Comparison of ENCODE assay signal across 34 cellular contexts in the genomic region with DNA sequence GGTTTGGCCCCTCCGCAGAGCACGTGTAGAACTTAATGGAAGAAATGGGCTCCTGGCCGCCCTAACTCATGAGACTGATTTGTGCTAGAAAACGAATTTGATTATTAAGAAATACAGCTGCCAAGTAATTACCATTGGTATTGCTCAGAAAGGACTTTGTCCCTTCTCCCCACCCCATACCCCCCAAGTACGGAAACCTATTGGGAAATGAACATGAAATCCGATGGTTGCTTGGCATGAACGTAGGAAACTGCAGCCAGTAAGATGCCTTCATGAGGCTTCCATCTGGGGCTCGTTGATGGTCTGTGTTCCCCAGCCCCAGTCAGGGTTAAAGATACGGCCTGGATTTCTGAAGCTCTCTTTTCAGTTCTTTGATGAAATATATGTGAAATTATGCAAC. TPM values are rescaled to one million over a fixed set of nuclear protein-coding genes. Genes with fewer than 3 reads are reported as not detected.
"Had no signal": no experiment of that assay in that cellular context is flagged by ENCODE, and none has a peak within 500 bp of the region (broad histone marks: within the 10 kb centered on the region; RNA-seq: fewer than 3 reads in every experiment).

No MANE protein-coding gene starts in this region.

- H3K27ac ChIP-seq: colonic mucosa, coronary artery, dorsolateral prefrontal cortex, epithelial cell of prostate, esophagus muscularis mucosa, esophagus squamous epithelium, foreskin keratinocyte, gastrocnemius medialis, gastroesophageal sphincter, heart left ventricle, heart right ventricle had no signal

- H3K9me3 ChIP-seq: colonic mucosa, esophagus muscularis mucosa, esophagus squamous epithelium, gastrocnemius medialis, gastroesophageal sphincter, heart left ventricle, heart right ventricle had no signal

- ATAC-seq: effector memory CD8-positive, alpha-beta T cell; esophagus mucosa; foreskin keratinocyte; gastrocnemius medialis; gastroesophageal sphincter; heart left ventricle; heart right ventricle had no signal

- H3K4me3 ChIP-seq: colonic mucosa, coronary artery, dorsolateral prefrontal cortex, esophagus muscularis mucosa, esophagus squamous epithelium, gastrocnemius medialis, gastroesophageal sphincter, heart left ventricle, heart right ventricle had no signal

- FAIRE-seq: colon, endometrium, endothelial cell of umbilical vein, frontal cortex had no signal

- H3K27me3 ChIP-seq: colonic mucosa, dorsolateral prefrontal cortex, esophagus muscularis mucosa, esophagus squamous epithelium, foreskin keratinocyte, gastrocnemius medialis, gastroesophageal sphincter, heart left ventricle, heart right ventricle had no signal

- DNase-seq: colonic mucosa; cortex of kidney; dermis blood vessel endothelial cell; dorsolateral prefrontal cortex; effector CD4-positive, alpha-beta T cell; effector CD8-positive, alpha-beta T cell; effector memory CD4-positive, alpha-beta T cell; effector memory CD8-positive, alpha-beta T cell; endodermal cell; erythroblast; esophagus squamous epithelium; foreskin fibroblast; foreskin keratinocyte; foreskin melanocyte; gastrocnemius medialis; glutamatergic neuron; head of caudate nucleus; heart left ventricle; heart right ventricle had no signal

- H3K36me3 ChIP-seq: colonic mucosa had no signal

- H3K4me1 ChIP-seq: colonic mucosa, esophagus muscularis mucosa, esophagus squamous epithelium, foreskin keratinocyte, gastrocnemius medialis, gastroesophageal sphincter, heart left ventricle, heart right ventricle had no signal

RNA-seq across cellular contexts. Expression of gene UTS2, which starts 47.4 kb away (rescaled TPM):
- total RNA-seq: chondrocyte, dermis blood vessel endothelial cell, dermis microvascular lymphatic vessel endothelial cell, endodermal cell, endothelial cell of umbilical vein, epithelial cell of proximal tubule, esophagus mucosa, esophagus muscularis mucosa, esophagus squamous epithelium, fibroblast of lung, fibroblast of villous mesenchyme, foreskin keratinocyte, frontal cortex, gastrocnemius medialis, glomerular endothelial cell had no signal
- polyA plus RNA-seq: endothelial cell of umbilical vein, fibroblast of lung, foreskin keratinocyte, heart left ventricle, heart right ventricle had no signal
